29 cellular contexts compared by ENCODE assay signal in the genomic region with DNA sequence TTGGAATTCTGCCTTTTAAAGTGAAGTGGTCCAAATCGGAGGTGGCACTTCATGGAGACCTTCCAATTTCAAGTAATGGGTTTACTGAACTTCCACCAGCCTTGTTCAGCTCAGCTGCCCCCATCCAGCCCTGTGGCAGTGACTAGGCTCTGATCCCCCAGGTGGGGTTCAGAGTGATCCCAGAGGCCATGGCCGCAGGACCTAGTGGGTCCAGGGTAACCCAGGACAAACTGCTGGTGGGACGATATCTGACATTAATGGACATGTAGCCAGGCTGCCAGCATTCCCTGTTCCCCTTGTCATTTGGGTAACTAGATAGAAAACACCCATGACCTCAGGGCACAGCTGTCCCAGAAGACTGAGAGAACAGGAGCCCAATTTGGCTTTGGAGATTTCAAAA.
"Had no signal": no experiment of that assay in that cellular context is flagged by ENCODE, and none has a peak within 500 bp of the region (broad histone marks: within the 10 kb centered on the region; RNA-seq: fewer than 3 reads in every experiment).

No MANE protein-coding gene starts in this region.

- H2AFZ ChIP-seq: parathyroid adenoma had no signal

- H3K9ac ChIP-seq: parathyroid adenoma had no signal

- H3K79me2 ChIP-seq: parathyroid adenoma had no signal

- H3K4me3 Mint-ChIP-seq: activated CD4-positive, alpha-beta memory T cell treated with anti-CD3 and anti-CD28 coated beads, Interleukin-2, amount 10 ng/mL, durations not matched to agents 7 days and 5 days; activated CD4-positive, alpha-beta T cell treated with anti-CD3 and anti-CD28 coated beads, Interleukin-2, amount 10 ng/mL, durations not matched to agents 7 days and 5 days; activated naive CD8-positive, alpha-beta T cell; effector memory CD8-positive, alpha-beta T cell; naive thymus-derived CD8-positive, alpha-beta T cell; neural crest cell; stimulated activated naive B cell treated with anti-CD40 and anti-IgM and Interleukin-4, amounts not matched to agents 10 μg/mL and 1 μg/mL and 100 μg/mL, for 72 hours; T-helper 1 cell treated with Interleukin-12 subunit alpha and Interleukin-12 subunit beta and Interleukin-4 antibody, amounts not matched to agents 30 μg/mL and 1 μg/mL, for 36 hours had no signal

- H3K9me3 ChIP-seq: body of pancreas, gastroesophageal sphincter, psoas muscle, stomach, tibial artery had no signal

- H3K9me3 Mint-ChIP-seq: activated CD4-positive, alpha-beta memory T cell treated with anti-CD3 and anti-CD28 coated beads, Interleukin-2, amount 10 ng/mL, durations not matched to agents 7 days and 5 days; activated CD4-positive, alpha-beta T cell treated with anti-CD3 and anti-CD28 coated beads, Interleukin-2, amount 10 ng/mL, durations not matched to agents 7 days and 5 days; activated T-helper 2 cell treated with anti-CD3 and anti-CD28 coated beads, Interferon-gamma antibody, Interleukin-2, Interleukin-4, amounts not matched to agents 10 μg/mL and 5 μg/mL and 100 μg/mL, durations not matched to agents 14 hours and 24 hours and 36 hours; effector memory CD8-positive, alpha-beta T cell; neural crest cell; stimulated activated naive B cell treated with anti-CD40 and anti-IgM and Interleukin-4, amounts not matched to agents 10 μg/mL and 1 μg/mL and 100 μg/mL, for 72 hours had no signal

- ATAC-seq: body of pancreas; effector memory CD8-positive, alpha-beta T cell; gastroesophageal sphincter; left colon; naive thymus-derived CD8-positive, alpha-beta T cell; psoas muscle; stimulated activated naive B cell treated with anti-CD40 and anti-IgM and Interleukin-4, amounts not matched to agents 10 μg/mL and 1 μg/mL and 100 μg/mL, for 72 hours had no signal

- H3K36me3 ChIP-seq: gastroesophageal sphincter, stomach, tibial artery, WERI-Rb-1 had no signal

- H3K27ac Mint-ChIP-seq: activated CD4-positive, alpha-beta memory T cell treated with anti-CD3 and anti-CD28 coated beads, Interleukin-2, amount 10 ng/mL, durations not matched to agents 7 days and 5 days; activated CD4-positive, alpha-beta T cell treated with anti-CD3 and anti-CD28 coated beads, Interleukin-2, amount 10 ng/mL, durations not matched to agents 7 days and 5 days; activated naive CD8-positive, alpha-beta T cell; activated T-helper 2 cell treated with anti-CD3 and anti-CD28 coated beads, Interferon-gamma antibody, Interleukin-2, Interleukin-4, amounts not matched to agents 10 μg/mL and 5 μg/mL and 100 μg/mL, durations not matched to agents 14 hours and 24 hours and 36 hours; effector memory CD8-positive, alpha-beta T cell; naive thymus-derived CD8-positive, alpha-beta T cell; stimulated activated naive B cell treated with anti-CD40 and anti-IgM and Interleukin-4, amounts not matched to agents 10 μg/mL and 1 μg/mL and 100 μg/mL, for 72 hours; T-helper 1 cell treated with Interleukin-12 subunit alpha and Interleukin-12 subunit beta and Interleukin-4 antibody, amounts not matched to agents 30 μg/mL and 1 μg/mL, for 36 hours had no signal

- DNase-seq: activated CD4-positive, alpha-beta memory T cell treated with anti-CD3 and anti-CD28 coated beads, Interleukin-2, amount 10 ng/mL, durations not matched to agents 7 days and 5 days; activated CD4-positive, alpha-beta T cell treated with anti-CD3 and anti-CD28 coated beads for 1 hour; activated CD4-positive, alpha-beta T cell treated with anti-CD3 and anti-CD28 coated beads, Interleukin-2, amount 10 ng/mL, durations not matched to agents 7 days and 5 days; activated naive CD4-positive, alpha-beta T cell treated with Interleukin-2 at 50 U/mL for 16 hours; activated T-cell treated with anti-CD3 and anti-CD28 coated beads, Interleukin-2, amount 50 U/mL, for 48 hours; anterior cingulate cortex; body of pancreas; cortex of kidney; effector memory CD8-positive, alpha-beta T cell; hippocampal formation; kidney; left colon; mammary epithelial cell; midbrain; naive thymus-derived CD8-positive, alpha-beta T cell; occipital lobe; psoas muscle; stimulated activated CD4-positive, alpha-beta T cell treated with anti-CD3 and anti-CD28 coated beads, Interleukin-15, amount 100 ng/mL, for 24 hours; stimulated activated naive B cell treated with anti-CD40 and anti-IgM and Interleukin-4, amounts not matched to agents 10 μg/mL and 1 μg/mL and 100 μg/mL, for 72 hours; stomach; T-helper 9 cell; WERI-Rb-1 had no signal

- H3K4me1 Mint-ChIP-seq: activated CD4-positive, alpha-beta memory T cell treated with anti-CD3 and anti-CD28 coated beads, Interleukin-2, amount 10 ng/mL, durations not matched to agents 7 days and 5 days; activated CD4-positive, alpha-beta T cell treated with anti-CD3 and anti-CD28 coated beads, Interleukin-2, amount 10 ng/mL, durations not matched to agents 7 days and 5 days; naive thymus-derived CD8-positive, alpha-beta T cell had no signal

- H3K27me3 ChIP-seq: body of pancreas, tibial artery had no signal

- H3K27ac ChIP-seq: body of pancreas, gastroesophageal sphincter, parathyroid adenoma, psoas muscle, stomach, tibial artery, WERI-Rb-1 had no signal

- H3K4me1 ChIP-seq: body of pancreas, gastroesophageal sphincter, parathyroid adenoma, psoas muscle, stomach had no signal

- H3K4me3 ChIP-seq: body of pancreas, gastroesophageal sphincter, psoas muscle, stomach, tibial artery had no signal

- H3K36me3 Mint-ChIP-seq: activated naive CD8-positive, alpha-beta T cell; naive thymus-derived CD8-positive, alpha-beta T cell; stimulated activated naive B cell treated with anti-CD40 and anti-IgM and Interleukin-4, amounts not matched to agents 10 μg/mL and 1 μg/mL and 100 μg/mL, for 72 hours had no signal
